In genomic region chr9:19457694-19458009, GRCh38 we compare ENCODE assay signal across 9 cellular contexts. TPM values are rescaled to one million over a fixed set of nuclear protein-coding genes. Genes with fewer than 3 reads are reported as not detected.
DNase-seq lines count a peak whose midpoint lies in the region; ATAC-seq and TF ChIP-seq lines count a peak whose summit lies in the region.
"Had no signal": no experiment of that assay in that cellular context is flagged by ENCODE, and none has a peak within 500 bp of the region (broad histone marks: within the 10 kb centered on the region; RNA-seq: fewer than 3 reads in every experiment).

No MANE protein-coding gene starts in this region.

- no peaks in the 10 kb centered on the region for H3K9me3 Mint-ChIP-seq in natural killer cell
- H3K9me3 Mint-ChIP-seq: H9 had no signal

- H3K27me3 Mint-ChIP-seq in natural killer cell (ENCODE audit: low read depth in 2 of 2) = peaks cover 0 to 4% of the 10 kb centered on the region in 2 donors

- no peaks in the 10 kb centered on the region for H3F3A ChIP-seq in SU-DHL-6 (ENCODE audit: insufficient read depth)

- H3K9me2 ChIP-seq in SU-DHL-6 (replicated peaks; ENCODE audit: insufficient read depth, low read length) = no peaks in the 10 kb centered on the region

- peak overlapping the region; percentile 31 for H3K4me2 ChIP-seq in SU-DHL-6 (ENCODE audit: low read depth, low read length, poor library complexity, severe bottlenecking)

- no peak overlapping the region for H2AFZ ChIP-seq in SU-DHL-6 (ENCODE audit: low read depth, low read length, severe bottlenecking)

- DNase-seq in natural killer cell (no peak), left lung (no peak), cerebellum (ENCODE audit: low spot score) (no peak), LoVo (ENCODE audit: low spot score) (no peak)
- no peak for DNase-seq in activated naive CD4-positive, alpha-beta T cell treated with anti-CD3 and anti-CD28 coated beads, Interleukin-2, amount 50 U/mL, for 16 hours

- peak overlapping the region; percentile 11 for H3K4me3 Mint-ChIP-seq in natural killer cell

- H3K4me1 ChIP-seq in left lung = peaks cover 0 to 11% of the 10 kb centered on the region in 2 donors

- H4K20me1 ChIP-seq in SU-DHL-6 (ENCODE audit: low read depth, low read length) = no peaks in the 10 kb centered on the region

- intact Hi-C loops in natural killer cell (cut with micrococcal nuclease) = loop anchor here (1.0 to 10.0 kb wide), 5 partner anchors 75 to 1202 kb away; partner anchors contain the start of genes RPS6 and RRAGA
- intact Hi-C loops in left lung (cut with DNase I) = no loop called here

- H3K36me3 Mint-ChIP-seq in natural killer cell = no peaks in the 10 kb centered on the region

- no peaks in the 10 kb centered on the region for H3K79me2 ChIP-seq in SU-DHL-6 (ENCODE audit: insufficient read depth, low read length)

- peaks cover 0 to 9% of the 10 kb centered on the region in 2 donors for H3K4me1 Mint-ChIP-seq in natural killer cell

- ATAC-seq in GM21737 (IDR thresholded peaks at IDR 0.05; ENCODE audit: unreplicated experiment) (peak; percentile 6), natural killer cell (peak in 1 of 3 donors; percentile 37), left lung (no peak)

- no peaks in the 10 kb centered on the region for H3K9me3 ChIP-seq in SU-DHL-6 (ENCODE audit: insufficient read depth, low read length)
- H3K9me3 ChIP-seq in left lung = no peaks in the 10 kb centered on the region

- H3K4me3 ChIP-seq in GM08714 (ENCODE audit: low read length) (peak overlapping the region; percentile 39; the same call in 1 of the 2 replicates), SU-DHL-6 (ENCODE audit: insufficient read depth, low read length, poor library complexity, severe bottlenecking) (no peak overlapping the region), left lung (no peak overlapping the region)

- no peak overlapping the region for H3K27ac ChIP-seq in SU-DHL-6 (ENCODE audit: low read depth, low read length)
- H3K27ac ChIP-seq in left lung = no peak overlapping the region

- no peak overlapping the region for H3K9ac ChIP-seq in SU-DHL-6 (ENCODE audit: low read length)

- TF ChIP-seq CTCF in SU-DHL-6 (IDR thresholded peaks at IDR 0.05; ENCODE audit: insufficient read depth, low read length, poor library complexity, severe bottlenecking) = no peak
- peak; percentile 56 for TF ChIP-seq CTCF in natural killer cell (IDR thresholded peaks at IDR 0.05)
- peak in 1 of 2 donors; percentile 29 for TF ChIP-seq CTCF in left lung (IDR thresholded peaks at IDR 0.05)

- H3K27me3 ChIP-seq in SU-DHL-6 (ENCODE audit: low read length) = no peaks in the 10 kb centered on the region
- H3K27me3 ChIP-seq in left lung = no peaks in the 10 kb centered on the region

- H3K36me3 ChIP-seq in SU-DHL-6 (ENCODE audit: low read length) (no peaks in the 10 kb centered on the region), left lung (no peaks in the 10 kb centered on the region)

- H3K27ac Mint-ChIP-seq in natural killer cell = no peak overlapping the region

RNA-seq across cellular contexts. Expression of gene ACER2, which starts 48.8 kb away (rescaled TPM):
- 1 to 10 TPM in 2 of 3 donors, under 1 TPM in 1; 0.61 to 1.3 (median 1.2) TPM for total RNA-seq in natural killer cell
- total RNA-seq in left lung = 1 to 10 TPM; 3.5 to 8.1 TPM
- 7.9 TPM for total RNA-seq in cerebellum
